ENCODE assay signal across 13 cellular contexts in genomic region chr4:149549911-149550310, GRCh38.
A peak's percentile ranks its signal among the peaks of the same experiment; 100 is the strongest.
DNase-seq lines count a peak whose midpoint lies in the region; ATAC-seq and TF ChIP-seq lines count a peak whose summit lies in the region.
"Had no signal": no experiment of that assay in that cellular context is flagged by ENCODE, and none has a peak within 500 bp of the region (broad histone marks: within the 10 kb centered on the region; RNA-seq: fewer than 3 reads in every experiment).

No MANE protein-coding gene starts in this region.

- H3K9me3 ChIP-seq in suprapubic skin, result no peaks in the 10 kb centered on the region
- H3K9me3 ChIP-seq: SJCRH30 had no signal

- no peak overlapping the region for H3K4me3 ChIP-seq in astrocyte of the spinal cord (ENCODE audit: low read depth, low read length)
- no peak overlapping the region for H3K4me3 ChIP-seq in kidney epithelial cell (ENCODE audit: low read depth, low read length)
- H3K4me3 ChIP-seq in suprapubic skin, result no peak overlapping the region
- H3K4me3 ChIP-seq: SJCRH30 had no signal

- H3K36me3 ChIP-seq in kidney epithelial cell (ENCODE audit: control insufficient read depth, insufficient read depth, low read length), result no peaks in the 10 kb centered on the region
- H3K36me3 ChIP-seq in suprapubic skin, result no peaks in the 10 kb centered on the region
- H3K36me3 ChIP-seq: SJCRH30 had no signal

- TF ChIP-seq RAD21 in Ishikawa (IDR thresholded peaks at IDR 0.05; ENCODE audit: low read depth), result peak; percentile 55

- H3K27me3 Mint-ChIP-seq in activated T-cell treated with anti-CD3 and anti-CD28 coated beads, Interleukin-2, amount 50 U/mL, for 72 hours (ENCODE audit: low read depth), result no peaks in the 10 kb centered on the region
- H3K27me3 Mint-ChIP-seq: activated naive CD8-positive, alpha-beta T cell treated with anti-CD3 and anti-CD28 coated beads, Interleukin-2, amount 10 ng/mL, durations not matched to agents 7 days and 5 days; CD4-positive, alpha-beta T cell; memory B cell had no signal

- DNase-seq in AG20443 (ENCODE audit: low spot score) (peak; percentile 17), astrocyte of the spinal cord (ENCODE audit: low read depth, low spot score) (no peak), kidney epithelial cell (ENCODE audit: low read depth) (no peak), suprapubic skin (ENCODE audit: low spot score in 2 of 2) (no peak)
- DNase-seq in activated CD4-positive, alpha-beta T cell treated with anti-CD3 and anti-CD28 coated beads, Interleukin-2, amount 50 U/mL, for 1 hour, result no peak
- no peak for DNase-seq in activated T-cell treated with anti-CD3 and anti-CD28 coated beads, Interleukin-2, amount 50 U/mL, for 72 hours
- DNase-seq: activated naive CD8-positive, alpha-beta T cell treated with anti-CD3 and anti-CD28 coated beads, Interleukin-2, amount 10 ng/mL, durations not matched to agents 7 days and 5 days; CD4-positive, alpha-beta T cell; right cardiac atrium had no signal

- no peak for ATAC-seq in GM19397 (IDR thresholded peaks at IDR 0.05; ENCODE audit: unreplicated experiment)
- ATAC-seq in activated T-cell treated with anti-CD3 and anti-CD28 coated beads, Interleukin-2, amount 50 U/mL, for 72 hours (replicated peaks in 1 of 2), result no peak

- TF ChIP-seq EP300 in Ishikawa (IDR thresholded peaks at IDR 0.05; ENCODE audit: borderline replicate concordance), result no peak
- TF ChIP-seq EP300 in suprapubic skin (IDR thresholded peaks at IDR 0.05), result no peak

- no peak overlapping the region for H3K27ac Mint-ChIP-seq in activated T-cell treated with anti-CD3 and anti-CD28 coated beads, Interleukin-2, amount 50 U/mL, for 72 hours
- H3K27ac Mint-ChIP-seq: activated naive CD8-positive, alpha-beta T cell treated with anti-CD3 and anti-CD28 coated beads, Interleukin-2, amount 10 ng/mL, durations not matched to agents 7 days and 5 days; CD4-positive, alpha-beta T cell; memory B cell had no signal

- H3K27me3 ChIP-seq in kidney epithelial cell (ENCODE audit: control insufficient read depth, insufficient read depth, low read length), result no peaks in the 10 kb centered on the region
- no peaks in the 10 kb centered on the region for H3K27me3 ChIP-seq in suprapubic skin
- H3K27me3 ChIP-seq: SJCRH30 had no signal

- no peak overlapping the region for H3K4me3 Mint-ChIP-seq in activated T-cell treated with anti-CD3 and anti-CD28 coated beads, Interleukin-2, amount 50 U/mL, for 72 hours
- H3K4me3 Mint-ChIP-seq: activated naive CD8-positive, alpha-beta T cell treated with anti-CD3 and anti-CD28 coated beads, Interleukin-2, amount 10 ng/mL, durations not matched to agents 7 days and 5 days; CD4-positive, alpha-beta T cell; memory B cell had no signal

- no peaks in the 10 kb centered on the region for H3K4me1 Mint-ChIP-seq in activated T-cell treated with anti-CD3 and anti-CD28 coated beads, Interleukin-2, amount 50 U/mL, for 72 hours (ENCODE audit: low read depth)
- H3K4me1 Mint-ChIP-seq: activated naive CD8-positive, alpha-beta T cell treated with anti-CD3 and anti-CD28 coated beads, Interleukin-2, amount 10 ng/mL, durations not matched to agents 7 days and 5 days; memory B cell had no signal

- peaks cover 3 to 4% of the 10 kb centered on the region in 2 donors for H3K9me3 Mint-ChIP-seq in activated T-cell treated with anti-CD3 and anti-CD28 coated beads, Interleukin-2, amount 50 U/mL, for 72 hours
- H3K9me3 Mint-ChIP-seq: CD4-positive, alpha-beta T cell had no signal

- TF ChIP-seq CTCF in astrocyte of the spinal cord (IDR thresholded peaks at IDR 0.05; ENCODE audit: low read depth, low read length), result peak; percentile 7
- TF ChIP-seq CTCF in kidney epithelial cell (IDR thresholded peaks at IDR 0.05; ENCODE audit: insufficient read depth, low read length, poor library complexity, severe bottlenecking), result peak; percentile 18
- no peak for TF ChIP-seq CTCF in suprapubic skin (IDR thresholded peaks at IDR 0.05)

- in situ Hi-C loops in astrocyte of the spinal cord (cut with HindIII; ENCODE audit: low sequenced_read_pairs), result no loop called here

- no peaks in the 10 kb centered on the region for H3K4me1 ChIP-seq in suprapubic skin

- no peak overlapping the region for H3K27ac ChIP-seq in suprapubic skin
- H3K27ac ChIP-seq: SJCRH30 had no signal

- no peak for TF ChIP-seq POLR2A in suprapubic skin (IDR thresholded peaks at IDR 0.05)

- no peaks in the 10 kb centered on the region for H3K36me3 Mint-ChIP-seq in activated T-cell treated with anti-CD3 and anti-CD28 coated beads, Interleukin-2, amount 50 U/mL, for 72 hours (ENCODE audit: insufficient read depth in 2 of 2)
- H3K36me3 Mint-ChIP-seq: activated naive CD8-positive, alpha-beta T cell treated with anti-CD3 and anti-CD28 coated beads, Interleukin-2, amount 10 ng/mL, durations not matched to agents 7 days and 5 days; memory B cell had no signal

TF ChIP-seq in Ishikawa, 13 proteins besides CTCF, POLR2A, EP300 and RAD21:
- TF ChIP-seq TCF12 (IDR thresholded peaks at IDR 0.05; ENCODE audit: low read depth) (no peak), TEAD4 (IDR thresholded peaks at IDR 0.05) (no peak), CEBPB (IDR thresholded peaks at IDR 0.05) (no peak), MAX (IDR thresholded peaks at IDR 0.05) (no peak), REST (IDR thresholded peaks at IDR 0.05; ENCODE audit: low read depth) (no peak), ZBTB7A (IDR thresholded peaks at IDR 0.05; ENCODE audit: low read depth) (no peak), FOXM1 (IDR thresholded peaks at IDR 0.05; ENCODE audit: borderline replicate concordance, low read depth) (no peak), TAF1 (IDR thresholded peaks at IDR 0.05; ENCODE audit: low read depth) (no peak), EGR1 (IDR thresholded peaks at IDR 0.05) (no peak), USF1 (IDR thresholded peaks at IDR 0.05) (no peak), YY1 (IDR thresholded peaks at IDR 0.05; ENCODE audit: low read depth) (no peak), NFIC (IDR thresholded peaks at IDR 0.05) (no peak), CREB1 (IDR thresholded peaks at IDR 0.05; ENCODE audit: low read depth) (no peak)

Comparison
In these comparisons a context has a peak if more than half of its experiments do, and no peak if none do; other contexts are left out.
1. CTCF ChIP-seq: peak in astrocyte of the spinal cord (single experiment) and kidney epithelial cell (single experiment); none in suprapubic skin (0 of 2).